ENCODE assay signal across 10 cellular contexts in genomic region chr13:60329221-60329983, GRCh38.
DNase-seq lines count a peak whose midpoint lies in the region; ATAC-seq and TF ChIP-seq lines count a peak whose summit lies in the region.
"Had no signal": no experiment of that assay in that cellular context is flagged by ENCODE, and none has a peak within 500 bp of the region (broad histone marks: within the 10 kb centered on the region; RNA-seq: fewer than 3 reads in every experiment).

No MANE protein-coding gene starts in this region.

- peaks cover 21% of the 10 kb centered on the region for H3K4me1 Mint-ChIP-seq in brain
- peaks cover 14% of the 10 kb centered on the region for H3K4me1 Mint-ChIP-seq in nephron

- intact Hi-C loops in prostate gland (cut with DNase I), result no loop called here

- H3K27me3 Mint-ChIP-seq in brain (peaks cover 3% of the 10 kb centered on the region), nephron (ENCODE audit: low read depth) (no peaks in the 10 kb centered on the region)

- DNase-seq in Caki2 (ENCODE audit: low read depth) (peak; percentile 27), NCI-H524 treated with DMSO at 0.1 percent for 48 hours (lab: John Stamatoyannopoulos, UW) (peak; percentile 21), epidermal melanocyte (ENCODE audit: insufficient read length, low spot score) (no peak), prostate gland (ENCODE audit: low spot score) (no peak)
- DNase-seq: left cardiac atrium had no signal

- TF ChIP-seq CTCF in brain (conservative IDR thresholded peaks at IDR 0.05), result peak; percentile 64 to 68
- TF ChIP-seq CTCF in nephron (IDR thresholded peaks at IDR 0.05; ENCODE audit: unreplicated experiment in 3 of 3), result peak; percentile 43 to 60 (median 49)
- TF ChIP-seq CTCF in prostate gland (IDR thresholded peaks at IDR 0.05), result no peak

- no peaks in the 10 kb centered on the region for H3K27me3 ChIP-seq in prostate gland (replicated peaks; ENCODE audit: insufficient read depth)

- H3K27ac ChIP-seq in prostate gland, result no peak overlapping the region
- H3K27ac ChIP-seq: SJSA1 had no signal

- 25% methylated on average over 2 of the region's 2 CpGs for WGBS in prostate gland

- no peak overlapping the region for H3K4me3 Mint-ChIP-seq in brain
- no peak overlapping the region for H3K4me3 Mint-ChIP-seq in nephron

- no peaks in the 10 kb centered on the region for H3K9me3 ChIP-seq in prostate gland
- H3K9me3 ChIP-seq: SJSA1 had no signal

- H3K9me3 Mint-ChIP-seq in brain, result peaks cover 3 to 22% (median 7%) of the 10 kb centered on the region in 5 experiments
- H3K9me3 Mint-ChIP-seq in nephron, result peaks cover 14% of the 10 kb centered on the region

- H3K36me3 Mint-ChIP-seq in brain, result no peaks in the 10 kb centered on the region
- no peaks in the 10 kb centered on the region for H3K36me3 Mint-ChIP-seq in nephron (ENCODE audit: low read depth)

- peak overlapping the region in 3 of 5 experiments; percentile 3 to 59 (median 19) for H3K27ac Mint-ChIP-seq in brain
- peak overlapping the region; percentile 5 to 74 (median 41) for H3K27ac Mint-ChIP-seq in nephron

- H3K4me3 ChIP-seq in prostate gland, result no peak overlapping the region
- H3K4me3 ChIP-seq: SJSA1 had no signal

- in situ Hi-C loops in Caki2 (cut with HindIII; ENCODE audit: low pct_unique_long_range_greater_than_20kb, low sequenced_read_pairs), result no loop called here

- TF ChIP-seq POLR2A in prostate gland (IDR thresholded peaks at IDR 0.05), result no peak

- no peaks in the 10 kb centered on the region for H3K36me3 ChIP-seq in prostate gland
- H3K36me3 ChIP-seq: SJSA1 had no signal

- no peaks in the 10 kb centered on the region for H3K4me1 ChIP-seq in prostate gland (replicated peaks)
- H3K4me1 ChIP-seq: SJSA1 had no signal

- ATAC-seq in GM19043 (IDR thresholded peaks at IDR 0.05; ENCODE audit: low read depth, unreplicated experiment) (peak; percentile 76), HG03354 (IDR thresholded peaks at IDR 0.05; ENCODE audit: poor library complexity, severe bottlenecking, unreplicated experiment) (peak; percentile 62)

Comparison
In these comparisons a context has a peak if more than half of its experiments do, and no peak if none do; other contexts are left out.
1. DNase-seq: peak in Caki2 (single experiment) and NCI-H524 treated with DMSO at 0.1 percent for 48 hours (single experiment); none in epidermal melanocyte (single experiment) and prostate gland (single experiment).
2. CTCF ChIP-seq: peak in brain (2 of 2) and nephron (3 of 3); none in prostate gland (0 of 4).